Comparison of ENCODE assay signal across 8 cellular contexts in the genomic region with DNA sequence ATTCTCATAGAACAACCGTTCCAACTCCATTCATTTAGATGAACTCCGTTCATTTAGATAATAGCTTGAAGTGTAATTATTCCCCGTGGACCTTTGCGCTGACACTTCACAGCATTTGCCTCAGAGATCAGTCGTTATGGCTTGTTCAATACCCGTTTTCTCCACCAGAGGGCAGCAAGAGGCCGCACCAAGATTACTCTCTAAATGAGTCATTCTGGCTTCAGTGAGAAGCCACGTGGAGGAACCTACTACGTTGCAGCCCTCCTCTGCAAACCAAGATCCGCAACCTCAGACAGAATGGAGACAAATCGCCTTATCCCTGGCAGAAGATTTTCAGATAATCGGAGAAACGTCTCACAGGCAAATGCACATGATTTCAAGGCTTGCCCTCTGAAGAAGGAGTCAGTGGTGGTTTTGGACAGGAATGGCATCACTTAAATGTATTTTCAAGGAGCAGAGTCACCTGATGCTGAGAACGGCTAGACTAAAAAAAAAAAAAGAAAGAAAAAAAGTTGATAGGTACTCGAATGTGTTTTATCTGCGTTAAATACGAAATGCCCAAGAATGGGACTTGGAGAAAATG.
DNase-seq lines count a peak whose midpoint lies in the region; ATAC-seq and TF ChIP-seq lines count a peak whose summit lies in the region.

No MANE protein-coding gene starts in this region.

- H3K27me3 Mint-ChIP-seq in activated B cell treated with CpG ODN at 0.5 μM for 24 hours: no peaks in the 10 kb centered on the region
- H3K27me3 Mint-ChIP-seq in central memory CD8-positive, alpha-beta T cell: no peaks in the 10 kb centered on the region

- peaks cover 1% of the 10 kb centered on the region for H3K36me3 Mint-ChIP-seq in activated B cell treated with CpG ODN at 0.5 μM for 24 hours (ENCODE audit: low read depth)
- H3K36me3 Mint-ChIP-seq in central memory CD8-positive, alpha-beta T cell (ENCODE audit: insufficient read depth): peaks cover 2% of the 10 kb centered on the region

- POLR2A ChIA-PET in activated B cell treated with CpG ODN at 0.5 μM for 24 hours (lab: Charles Lee): no interaction called here

- DNase-seq in AG08396 (ENCODE audit: low spot score) (peak; percentile 83), NCI-H2227 treated with DMSO at 0.1 percent for 48 hours (lab: John Stamatoyannopoulos, UW) (peak; percentile 71), activated B cell treated with CpG ODN at 0.5 μM for 24 hours (peak; percentile 68), kidney tubule cell (ENCODE audit: low spot score) (peak; percentile 80)
- DNase-seq in central memory CD8-positive, alpha-beta T cell (ENCODE audit: low spot score in 2 of 2): peak; percentile 83 to 88
- peak; percentile 85 to 92 for DNase-seq in stimulated activated CD4-positive, alpha-beta T cell treated with anti-CD3 and anti-CD28 coated beads, Interleukin-2, amount 100 ng/mL, for 24 hours

- H3K9me3 Mint-ChIP-seq in activated B cell treated with CpG ODN at 0.5 μM for 24 hours: no peaks in the 10 kb centered on the region
- no peaks in the 10 kb centered on the region for H3K9me3 Mint-ChIP-seq in central memory CD8-positive, alpha-beta T cell

- intact Hi-C loops in activated B cell treated with CpG ODN at 0.5 μM for 24 hours (cut with micrococcal nuclease): loop anchor here (1.0 to 2.0 kb wide), 8 partner anchors 85 to 694 kb away; no protein-coding TSS in a partner anchor

- no peak for TF ChIP-seq CTCF in activated B cell treated with CpG ODN at 0.5 μM for 24 hours (IDR thresholded peaks at IDR 0.05)

- ATAC-seq in GM18873 (IDR thresholded peaks at IDR 0.05; ENCODE audit: low FRiP score, unreplicated experiment): peak; percentile 96
- ATAC-seq in HG03159 (IDR thresholded peaks at IDR 0.05; ENCODE audit: unreplicated experiment): peak; percentile 84
- peak; percentile 99 for ATAC-seq in activated B cell treated with CpG ODN at 0.5 μM for 24 hours (ENCODE audit: low read depth)
- ATAC-seq in central memory CD8-positive, alpha-beta T cell (replicated peaks; ENCODE audit: extremely low read depth, poor library complexity, severe bottlenecking): peak; percentile 97

- no peak overlapping the region for H3K4me3 Mint-ChIP-seq in activated B cell treated with CpG ODN at 0.5 μM for 24 hours
- H3K4me3 Mint-ChIP-seq in central memory CD8-positive, alpha-beta T cell: no peak overlapping the region

- peaks cover 3% of the 10 kb centered on the region for H3K4me1 Mint-ChIP-seq in activated B cell treated with CpG ODN at 0.5 μM for 24 hours
- no peaks in the 10 kb centered on the region for H3K4me1 Mint-ChIP-seq in central memory CD8-positive, alpha-beta T cell

- no peak overlapping the region for H3K27ac Mint-ChIP-seq in activated B cell treated with CpG ODN at 0.5 μM for 24 hours
- no peak overlapping the region for H3K27ac Mint-ChIP-seq in central memory CD8-positive, alpha-beta T cell (ENCODE audit: low read depth)

- CTCF ChIA-PET in activated B cell treated with CpG ODN at 0.5 μM for 24 hours (lab: Charles Lee): interaction anchor here (0.7 to 3.4 kb wide), 6 partner anchors 92 to 487 kb away, joined by 3 to 44 read pairs (median 3); no protein-coding TSS in a partner anchor

Comparison
In these comparisons a context has a peak if more than half of its experiments do, and no peak if none do; other contexts are left out.
1. Peak in every context shown above with its lines: DNase-seq and ATAC-seq.